Comparison of ENCODE assay signal across 18 cellular contexts in genomic region chr6:72410769-72411168, GRCh38.
DNase-seq lines count a peak whose midpoint lies in the region; ATAC-seq and TF ChIP-seq lines count a peak whose summit lies in the region.
"Had no signal": no experiment of that assay in that cellular context is flagged by ENCODE, and none has a peak within 500 bp of the region (broad histone marks: within the 10 kb centered on the region; RNA-seq: fewer than 3 reads in every experiment).

No MANE protein-coding gene starts in this region.

- no peaks in the 10 kb centered on the region for H3K79me2 ChIP-seq in smooth muscle cell (ENCODE audit: low read depth)

- no peaks in the 10 kb centered on the region for H4K20me1 ChIP-seq in smooth muscle cell (ENCODE audit: low read depth)
- H4K20me1 ChIP-seq: BLaER1 treated with 17β-estradiol and CSF1 and Interleukin-3, amounts not matched to agents 10 nM and 100 nM had no signal

- no peak overlapping the region for H2BK15ac ChIP-seq in mesenchymal stem cell (ENCODE audit: low read depth, poor library complexity, severe bottlenecking)

- ATAC-seq in gastroesophageal sphincter, result no peak
- ATAC-seq: HCT116 had no signal

- no peaks in the 10 kb centered on the region for H3K36me3 ChIP-seq in mesenchymal stem cell (ENCODE audit: control insufficient read depth in 1 of 2, insufficient read depth in 2 of 2, low read depth in 1 of 2, low read length in 2 of 2)
- no peaks in the 10 kb centered on the region for H3K36me3 ChIP-seq in smooth muscle cell (ENCODE audit: low read depth)
- no peaks in the 10 kb centered on the region for H3K36me3 ChIP-seq in gastroesophageal sphincter
- H3K36me3 ChIP-seq: BLaER1 treated with 17β-estradiol and CSF1 and Interleukin-3, amounts not matched to agents 10 nM and 100 nM had no signal

- H2BK120ac ChIP-seq in mesenchymal stem cell (ENCODE audit: low read depth, low read length), result no peak overlapping the region

- H4K91ac ChIP-seq in mesenchymal stem cell (ENCODE audit: low read length), result no peak overlapping the region

- no peaks in the 10 kb centered on the region for H3K27me3 ChIP-seq in mesenchymal stem cell (ENCODE audit: control insufficient read depth in 1 of 2, insufficient read depth in 1 of 2, low read length in 2 of 2)
- H3K27me3 ChIP-seq in smooth muscle cell (ENCODE audit: low read depth), result no peaks in the 10 kb centered on the region
- H3K27me3 ChIP-seq in gastroesophageal sphincter, result no peaks in the 10 kb centered on the region
- H3K27me3 ChIP-seq: BLaER1 treated with 17β-estradiol and CSF1 and Interleukin-3, amounts not matched to agents 10 nM and 100 nM had no signal

- H3K4me2 ChIP-seq in mesenchymal stem cell (ENCODE audit: low read length, poor library complexity, severe bottlenecking) (no peak overlapping the region), smooth muscle cell (no peak overlapping the region)

- H2AFZ ChIP-seq in mesenchymal stem cell (ENCODE audit: low read depth, low read length) (no peak overlapping the region), smooth muscle cell (ENCODE audit: low read depth) (peak overlapping the region; percentile 15)

- H3K27ac ChIP-seq in C4-2B (0 out of 2 replicates have a peak overlapping the region, but pooled peaks have one; percentile 12), mesenchymal stem cell (ENCODE audit: low read length, poor library complexity, severe bottlenecking) (no peak overlapping the region), smooth muscle cell (ENCODE audit: low read depth) (no peak overlapping the region), gastroesophageal sphincter (no peak overlapping the region)
- H3K27ac ChIP-seq: HL-60 had no signal

- no peak overlapping the region for H2BK5ac ChIP-seq in mesenchymal stem cell (ENCODE audit: low read depth, low read length, poor library complexity, severe bottlenecking)

- H3K9me3 ChIP-seq in mesenchymal stem cell (ENCODE audit: control insufficient read depth, low read length) (no peaks in the 10 kb centered on the region), smooth muscle cell (replicated peaks; ENCODE audit: low read depth) (no peaks in the 10 kb centered on the region), gastroesophageal sphincter (no peaks in the 10 kb centered on the region)
- H3K9me3 ChIP-seq: BLaER1 treated with 17β-estradiol and CSF1 and Interleukin-3, amounts not matched to agents 10 nM and 100 nM had no signal

- no peak overlapping the region for H2BK12ac ChIP-seq in mesenchymal stem cell (ENCODE audit: low read length in 2 of 2)

- H3K23ac ChIP-seq in mesenchymal stem cell (ENCODE audit: low read length in 2 of 2), result no peak overlapping the region

- H2AK5ac ChIP-seq in mesenchymal stem cell (ENCODE audit: low read length, severe bottlenecking), result no peak overlapping the region

- no peak overlapping the region for H3K4ac ChIP-seq in mesenchymal stem cell (ENCODE audit: low read depth in 1 of 2, low read length in 2 of 2)

- no peak overlapping the region for H4K8ac ChIP-seq in mesenchymal stem cell (ENCODE audit: low read length)

- no peaks in the 10 kb centered on the region for H3F3A ChIP-seq in smooth muscle cell (ENCODE audit: low read depth)

- H3K18ac ChIP-seq in mesenchymal stem cell (ENCODE audit: low read depth in 1 of 2, low read length in 2 of 2), result no peak overlapping the region

- TF ChIP-seq CTCF in C4-2B (conservative IDR thresholded peaks at IDR 0.05) (no peak), smooth muscle cell (IDR thresholded peaks at IDR 0.05; ENCODE audit: borderline replicate concordance, insufficient read depth, poor library complexity, severe bottlenecking) (no peak), gastroesophageal sphincter (IDR thresholded peaks at IDR 0.05) (no peak)

- TF ChIP-seq POLR2A in gastroesophageal sphincter (IDR thresholded peaks at IDR 0.05), result no peak

- peak; percentile 31 for DNase-seq in SK-N-DZ (ENCODE audit: low spot score)
- DNase-seq in mesenchymal stem cell, result no peak
- DNase-seq in smooth muscle cell (lab: John Stamatoyannopoulos, UW; ENCODE audit: unreplicated experiment), result no peak
- no peak for DNase-seq in NCI-H345 (lab: John Stamatoyannopoulos, UW)
- no peak for DNase-seq in NCI-H1930 (lab: John Stamatoyannopoulos, UW)
- DNase-seq: 8988T; CD4-positive, CD25-positive, alpha-beta regulatory T cell; CD8-positive, alpha-beta memory T cell; COR-L47; GDM1; GOT3; H7; HFFc6 had no signal

- no peak overlapping the region for H3K14ac ChIP-seq in mesenchymal stem cell (ENCODE audit: low read length in 2 of 2)

- no peaks in the 10 kb centered on the region for H3K79me1 ChIP-seq in mesenchymal stem cell (replicated peaks; ENCODE audit: low read length, poor library complexity, severe bottlenecking)

- H3K4me3 ChIP-seq in mesenchymal stem cell (ENCODE audit: insufficient read depth in 1 of 2, low read depth in 1 of 2, low read length in 2 of 2), result no peak overlapping the region
- H3K4me3 ChIP-seq in smooth muscle cell, result no peak overlapping the region
- H3K4me3 ChIP-seq in gastroesophageal sphincter, result no peak overlapping the region
- H3K4me3 ChIP-seq: BLaER1 treated with 17β-estradiol and CSF1 and Interleukin-3, amounts not matched to agents 10 nM and 100 nM had no signal

- WGBS in mesenchymal stem cell, result 79% methylated on average over 6 of the region's 6 CpGs
- WGBS in smooth muscle cell (ENCODE audit: low lambda C conversion rate), result 62% methylated on average over 6 of the region's 6 CpGs
- WGBS in gastroesophageal sphincter (ENCODE audit: low coverage in 1 of 2), 2 donors, result 63 to 67% methylated on average over 3 of the region's 6 CpGs

- TF ChIP-seq EP300 in gastroesophageal sphincter (IDR thresholded peaks at IDR 0.05), result no peak

- H3K9ac ChIP-seq in mesenchymal stem cell (ENCODE audit: low read length) (peak overlapping the region; percentile 25), smooth muscle cell (ENCODE audit: low read depth) (no peak overlapping the region)

- H3K4me1 ChIP-seq in mesenchymal stem cell (ENCODE audit: control insufficient read depth, insufficient read depth, low read depth, low read length) (no peaks in the 10 kb centered on the region), smooth muscle cell (ENCODE audit: low read depth) (no peaks in the 10 kb centered on the region), gastroesophageal sphincter (no peaks in the 10 kb centered on the region)
